Comparison of ENCODE assay signal across 33 cellular contexts in genomic region chr4:74203467-74203866, GRCh38.
"Had no signal": no experiment of that assay in that cellular context is flagged by ENCODE, and none has a peak within 500 bp of the region (broad histone marks: within the 10 kb centered on the region; RNA-seq: fewer than 3 reads in every experiment).

No MANE protein-coding gene starts in this region.

- H3K27ac Mint-ChIP-seq: activated CD4-positive, alpha-beta memory T cell treated with anti-CD3 and anti-CD28 coated beads for 36 hours; activated CD4-positive, alpha-beta T cell treated with anti-CD3 and anti-CD28 coated beads, Interleukin-2, amount 10 ng/mL, durations not matched to agents 24 days and 14 days; activated naive CD8-positive, alpha-beta T cell treated with anti-CD3 and anti-CD28 coated beads, Interleukin-2, amount 50 U/mL, for 24 hours; activated T-cell treated with anti-CD3 and anti-CD28 coated beads, Interleukin-2, amount 50 U/mL, for 24 hours; naive thymus-derived CD8-positive, alpha-beta T cell had no signal

- H3K27ac ChIP-seq: epithelial cell of prostate, esophagus squamous epithelium, gastrocnemius medialis, pancreas, prostate gland, sigmoid colon, tibial nerve had no signal

- H3K9me3 ChIP-seq: esophagus squamous epithelium, gastrocnemius medialis, pancreas, prostate gland, sigmoid colon, tibial nerve had no signal

- ATAC-seq: activated naive CD8-positive, alpha-beta T cell treated with anti-CD3 and anti-CD28 coated beads, Interleukin-2, amount 50 U/mL, for 24 hours; gastrocnemius medialis; left ventricle myocardium superior; naive thymus-derived CD8-positive, alpha-beta T cell; pancreas had no signal

- H3K27me3 Mint-ChIP-seq: activated CD4-positive, alpha-beta memory T cell treated with anti-CD3 and anti-CD28 coated beads for 36 hours; activated CD4-positive, alpha-beta T cell treated with anti-CD3 and anti-CD28 coated beads, Interleukin-2, amount 10 ng/mL, durations not matched to agents 24 days and 14 days; activated naive CD8-positive, alpha-beta T cell treated with anti-CD3 and anti-CD28 coated beads, Interleukin-2, amount 50 U/mL, for 24 hours; activated T-cell treated with anti-CD3 and anti-CD28 coated beads, Interleukin-2, amount 50 U/mL, for 24 hours; central memory CD8-positive, alpha-beta T cell; naive thymus-derived CD8-positive, alpha-beta T cell had no signal

- FAIRE-seq: bronchial epithelial cell, colon, endometrium, pancreas had no signal

- H3K9me3 Mint-ChIP-seq: activated CD4-positive, alpha-beta memory T cell treated with anti-CD3 and anti-CD28 coated beads for 36 hours; activated CD4-positive, alpha-beta T cell treated with anti-CD3 and anti-CD28 coated beads, Interleukin-2, amount 10 ng/mL, durations not matched to agents 24 days and 14 days; activated naive CD8-positive, alpha-beta T cell treated with anti-CD3 and anti-CD28 coated beads, Interleukin-2, amount 50 U/mL, for 24 hours; activated T-cell treated with anti-CD3 and anti-CD28 coated beads, Interleukin-2, amount 50 U/mL, for 24 hours; central memory CD8-positive, alpha-beta T cell; naive thymus-derived CD8-positive, alpha-beta T cell; neural crest cell had no signal

- H3K36me3 ChIP-seq: pancreas, prostate gland had no signal

- H3K4me3 Mint-ChIP-seq: activated CD4-positive, alpha-beta memory T cell treated with anti-CD3 and anti-CD28 coated beads for 36 hours; activated CD4-positive, alpha-beta T cell treated with anti-CD3 and anti-CD28 coated beads, Interleukin-2, amount 10 ng/mL, durations not matched to agents 24 days and 14 days; activated naive CD8-positive, alpha-beta T cell treated with anti-CD3 and anti-CD28 coated beads, Interleukin-2, amount 50 U/mL, for 24 hours; activated T-cell treated with anti-CD3 and anti-CD28 coated beads, Interleukin-2, amount 50 U/mL, for 24 hours; central memory CD8-positive, alpha-beta T cell; naive thymus-derived CD8-positive, alpha-beta T cell; neural crest cell had no signal

- DNase-seq: activated CD4-positive, alpha-beta memory T cell treated with anti-CD3 and anti-CD28 coated beads for 36 hours; activated CD4-positive, alpha-beta T cell treated with anti-CD3 and anti-CD28 coated beads, Interleukin-2, amount 10 ng/mL, durations not matched to agents 24 days and 14 days; activated CD4-positive, CD25-positive, alpha-beta regulatory T cell treated with anti-CD3 and anti-CD28 coated beads, Interleukin-2, amount 50 U/mL, for 72 hours; activated CD8-positive, alpha-beta memory T cell treated with anti-CD3 and anti-CD28 coated beads, Interleukin-2, amount 50 U/mL, for 48 hours; activated gamma-delta T cell; activated naive CD4-positive, alpha-beta T cell treated with anti-CD3 and anti-CD28 coated beads, Interleukin-2, amount 50 U/mL, for 16 hours; activated naive CD8-positive, alpha-beta T cell treated with anti-CD3 and anti-CD28 coated beads, Interleukin-2, amount 50 U/mL, for 24 hours; activated T-cell treated with anti-CD3 and anti-CD28 coated beads, Interleukin-2, amount 50 U/mL, for 24 hours; dermis blood vessel endothelial cell; effector CD4-positive, alpha-beta T cell; esophagus squamous epithelium; gastrocnemius medialis; glutamatergic neuron; islet precursor cell; left ventricle myocardium superior; midbrain; naive thymus-derived CD8-positive, alpha-beta T cell; nucleus accumbens; pancreas; retina; sigmoid colon; stimulated activated CD4-positive, alpha-beta T cell treated with anti-CD3 and anti-CD28 coated beads, Interleukin-15, amount 100 ng/mL, for 24 hours; stimulated activated CD4-positive, alpha-beta T cell treated with anti-CD3 and anti-CD28 coated beads, Interleukin-2, amount 100 ng/mL, for 24 hours; stimulated activated naive CD4-positive, alpha-beta T cell; T-helper 2 cell had no signal

- H3K4me1 ChIP-seq: gastrocnemius medialis, prostate gland, sigmoid colon had no signal

- H3K4me3 ChIP-seq: esophagus squamous epithelium, gastrocnemius medialis, pancreas, prostate gland, sigmoid colon, tibial nerve had no signal

- H3K27me3 ChIP-seq: esophagus squamous epithelium, gastrocnemius medialis, pancreas, sigmoid colon, tibial nerve had no signal

- H3K4me1 Mint-ChIP-seq: central memory CD8-positive, alpha-beta T cell; neural crest cell had no signal
